In genomic region chr16:7547736-7548135, GRCh38 we compare ENCODE assay signal across 21 cellular contexts.
"Had no signal": no experiment of that assay in that cellular context is flagged by ENCODE, and none has a peak within 500 bp of the region (broad histone marks: within the 10 kb centered on the region; RNA-seq: fewer than 3 reads in every experiment).

No MANE protein-coding gene starts in this region.

- ATAC-seq: T-cell had no signal

- DNase-seq: KBM-7, MV-4-11, NCI-H1048, NCI-H1105, NCI-H1417, NCI-H1436 treated with DMSO at 0.1 percent for 48 hours, NCI-H187, NCI-H2029, NCI-H2081 treated with DMSO at 0.1 percent for 48 hours, NCI-H2171, NCI-H226, NCI-H446, NCI-H510A treated with DMSO at 0.1 percent for 48 hours, NCI-H526, NCI-H82, Right ventricle myocardium superior, RPMI8226, SIG-M5, SK-N-SH, SW 1271, T-cell had no signal
